22 cellular contexts compared by ENCODE assay signal in the genomic region with DNA sequence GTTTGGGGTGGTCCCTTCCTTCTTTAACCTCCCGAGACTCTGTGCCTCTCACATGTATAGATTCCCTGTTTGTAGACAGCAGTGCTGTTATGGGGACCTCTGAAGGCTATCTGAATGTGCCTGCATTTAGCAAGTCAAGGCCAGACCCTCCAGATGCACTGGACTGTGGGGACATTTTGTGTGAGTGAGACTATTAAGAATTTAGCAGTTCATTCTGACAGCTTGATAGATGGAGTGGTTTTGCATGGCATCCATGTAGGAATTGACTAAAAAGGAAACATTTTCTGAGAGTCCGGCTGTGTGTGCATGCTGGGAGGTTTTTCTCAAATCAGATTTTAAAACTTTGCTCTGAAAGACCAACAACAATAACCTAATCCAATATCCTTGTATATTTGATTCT.
DNase-seq lines count a peak whose midpoint lies in the region; TF ChIP-seq lines count a peak whose summit lies in the region.
"Had no signal": no experiment of that assay in that cellular context is flagged by ENCODE, and none has a peak within 500 bp of the region (broad histone marks: within the 10 kb centered on the region; RNA-seq: fewer than 3 reads in every experiment).

No MANE protein-coding gene starts in this region.

- H3K27me3 ChIP-seq in OCI-LY1 (ENCODE audit: insufficient read depth, low read length) (no peaks in the 10 kb centered on the region), rectal smooth muscle tissue (ENCODE audit: control insufficient read depth, insufficient read depth, low read length) (no peaks in the 10 kb centered on the region)
- H3K27me3 ChIP-seq: uterus had no signal

- H3F3A ChIP-seq in OCI-LY1 (ENCODE audit: insufficient read depth, low read length), result no peaks in the 10 kb centered on the region

- H3K4me1 ChIP-seq in OCI-LY1 (ENCODE audit: insufficient read depth, low read length, severe bottlenecking), result peaks cover 98% of the 10 kb centered on the region
- H3K4me1 ChIP-seq in rectal smooth muscle tissue (ENCODE audit: control insufficient read depth, insufficient read depth, low read length), result peaks cover 37% of the 10 kb centered on the region

- H3K36me3 Mint-ChIP-seq in T-helper 2 cell treated with Interferon-gamma antibody and Interleukin-4, amounts not matched to agents 5 μg/mL and 100 μg/mL, for 36 hours (ENCODE audit: low read depth), result no peaks in the 10 kb centered on the region

- H3K4me2 ChIP-seq in OCI-LY1 (ENCODE audit: low read length), result no peak overlapping the region

- H3K4me3 ChIP-seq in OCI-LY1 (ENCODE audit: low read depth, low read length, poor library complexity, severe bottlenecking) (no peak overlapping the region), rectal smooth muscle tissue (ENCODE audit: low read length) (no peak overlapping the region)
- H3K4me3 ChIP-seq: uterus had no signal

- DNase-seq in AG20443 (ENCODE audit: low spot score) (peak; percentile 44), NCI-H1930 (lab: John Stamatoyannopoulos, UW) (no peak)
- no peak for DNase-seq in T-helper 2 cell treated with Interferon-gamma antibody and Interleukin-4, amounts not matched to agents 5 μg/mL and 100 μg/mL, for 36 hours (ENCODE audit: low spot score)
- DNase-seq in activated naive CD4-positive, alpha-beta T cell treated with anti-CD3 and anti-CD28 coated beads, Interleukin-2, amount 50 U/mL, for 16 hours, result no peak
- no peak for DNase-seq in stimulated activated CD4-positive, alpha-beta T cell treated with anti-CD3 and anti-CD28 coated beads, Interleukin-2, amount 100 ng/mL, for 24 hours
- DNase-seq: activated CD4-positive, alpha-beta T cell treated with anti-CD3 and anti-CD28 coated beads, Interleukin-2, amount 50 U/mL, for 1 hour; activated CD8-positive, alpha-beta memory T cell treated with anti-CD3 and anti-CD28 coated beads, Interleukin-2, amount 50 U/mL, for 48 hours; activated effector memory CD4-positive, alpha-beta T cell treated with anti-CD3 and anti-CD28 coated beads, Interleukin-2, amount 50 U/mL, for 16 hours; effector memory CD4-positive, alpha-beta T cell; head of caudate nucleus; KBM-7; naive thymus-derived CD8-positive, alpha-beta T cell; NCI-H1092 treated with DMSO at 0.1 percent for 48 hours; NCI-H69; SHP77; small intestine; stimulated activated CD4-positive, alpha-beta T cell treated with anti-CD3 and anti-CD28 coated beads, Interleukin-4, amount 100 ng/mL, for 4 hours had no signal

- H3K27me3 Mint-ChIP-seq in T-helper 2 cell treated with Interferon-gamma antibody and Interleukin-4, amounts not matched to agents 5 μg/mL and 100 μg/mL, for 36 hours (ENCODE audit: low read depth), result no peaks in the 10 kb centered on the region
- H3K27me3 Mint-ChIP-seq: naive thymus-derived CD8-positive, alpha-beta T cell; progenitor cell of endocrine pancreas had no signal

- H3K27ac Mint-ChIP-seq in T-helper 2 cell treated with Interferon-gamma antibody and Interleukin-4, amounts not matched to agents 5 μg/mL and 100 μg/mL, for 36 hours, result no peak overlapping the region

- H3K4me3 Mint-ChIP-seq in T-helper 2 cell treated with Interferon-gamma antibody and Interleukin-4, amounts not matched to agents 5 μg/mL and 100 μg/mL, for 36 hours, result no peak overlapping the region

- H3K9me3 Mint-ChIP-seq in T-helper 2 cell treated with Interferon-gamma antibody and Interleukin-4, amounts not matched to agents 5 μg/mL and 100 μg/mL, for 36 hours, result no peaks in the 10 kb centered on the region
- H3K9me3 Mint-ChIP-seq: naive thymus-derived CD8-positive, alpha-beta T cell had no signal

- H2AFZ ChIP-seq in OCI-LY1 (ENCODE audit: low read length), result no peak overlapping the region

- no peak for TF ChIP-seq CTCF in OCI-LY1 (IDR thresholded peaks at IDR 0.05; ENCODE audit: low read length)

- H3K4me1 Mint-ChIP-seq in T-helper 2 cell treated with Interferon-gamma antibody and Interleukin-4, amounts not matched to agents 5 μg/mL and 100 μg/mL, for 36 hours (ENCODE audit: low read depth), result peaks cover 35% of the 10 kb centered on the region

- H3K9ac ChIP-seq in OCI-LY1 (ENCODE audit: low read length), result no peak overlapping the region
- H3K9ac ChIP-seq in rectal smooth muscle tissue (ENCODE audit: low read length), result no peak overlapping the region

- H3K79me2 ChIP-seq in OCI-LY1 (ENCODE audit: insufficient read depth, low read length), result peaks cover 23% of the 10 kb centered on the region

- H3K36me3 ChIP-seq in OCI-LY1 (ENCODE audit: insufficient read depth, low read length) (peaks cover 35% of the 10 kb centered on the region; the same call in 1 of the 2 replicates), rectal smooth muscle tissue (ENCODE audit: control insufficient read depth, insufficient read depth, low read length) (no peaks in the 10 kb centered on the region)
- H3K36me3 ChIP-seq: uterus had no signal

- no peaks in the 10 kb centered on the region for H4K20me1 ChIP-seq in OCI-LY1 (ENCODE audit: insufficient read depth, low read length)

- H3K27ac ChIP-seq in OCI-LY1 (ENCODE audit: low read depth, low read length, poor library complexity, severe bottlenecking) (peak overlapping the region; percentile 95), cingulate gyrus (ENCODE audit: low read depth, low read length) (peak overlapping the region; percentile 41), rectal smooth muscle tissue (ENCODE audit: low read depth, low read length) (peak overlapping the region; percentile 15)

- H3K9me2 ChIP-seq in OCI-LY1 (ENCODE audit: low read depth, low read length), result no peaks in the 10 kb centered on the region

- no peaks in the 10 kb centered on the region for H3K9me3 ChIP-seq in OCI-LY1 (ENCODE audit: low read length)
- H3K9me3 ChIP-seq: uterus had no signal

Comparison
In these comparisons a context has a peak if more than half of its experiments do, and no peak if none do; other contexts are left out.
1. H3K27ac ChIP-seq: peak in every context shown above with its lines; median percentile 95 in OCI-LY1; 41 in cingulate gyrus; 15 in rectal smooth muscle tissue.